In genomic region chr5:132829742-132830435, GRCh38 we compare ENCODE assay signal across 8 cellular contexts. TPM values are rescaled to one million over a fixed set of nuclear protein-coding genes. Genes with fewer than 3 reads are reported as not detected.
A peak's percentile ranks its signal among the peaks of the same experiment; 100 is the strongest.
DNase-seq lines count a peak whose midpoint lies in the region; ATAC-seq and TF ChIP-seq lines count a peak whose summit lies in the region.

No MANE protein-coding gene starts in this region.

- peaks cover 11% of the 10 kb centered on the region for H3K4me1 Mint-ChIP-seq in nephron progenitor cell

- H3K4me1 ChIP-seq in Peyer's patch, result peaks cover 0 to 20% (median 3%) of the 10 kb centered on the region in 4 donors

- peak overlapping the region; percentile 87 for H3K4me3 Mint-ChIP-seq in nephron progenitor cell

- H3K27ac ChIP-seq in Peyer's patch, result peak overlapping the region; percentile 73 to 93 (median 86)

- ATAC-seq in GM19467 (IDR thresholded peaks at IDR 0.05; ENCODE audit: unreplicated experiment), result peak; percentile 68

- no peaks in the 10 kb centered on the region for H3K9me3 ChIP-seq in Peyer's patch

- H3K36me3 ChIP-seq in Peyer's patch, result peaks cover 0 to 7% (median 0%) of the 10 kb centered on the region in 3 donors

- H3K4me3 ChIP-seq in Peyer's patch, result peak overlapping the region; percentile 55 to 84 (median 74)

- TF ChIP-seq CTCF in Peyer's patch (IDR thresholded peaks at IDR 0.05) (peak; percentile 43 to 96 (median 88)), nephron progenitor cell (IDR thresholded peaks at IDR 0.05) (peak; percentile 70)

- H3K27ac Mint-ChIP-seq in nephron progenitor cell, result no peak overlapping the region

- H3K27me3 ChIP-seq in Peyer's patch, result no peaks in the 10 kb centered on the region

- peaks cover 75% of the 10 kb centered on the region for H3K27me3 Mint-ChIP-seq in nephron progenitor cell (ENCODE audit: low read depth, poor library complexity)

- peak; percentile 20 to 41 for TF ChIP-seq POLR2A in Peyer's patch (IDR thresholded peaks at IDR 0.05)

- peaks cover 4% of the 10 kb centered on the region for H3K36me3 Mint-ChIP-seq in nephron progenitor cell (ENCODE audit: low read depth)

- DNase-seq in COLO668 (lab: John Stamatoyannopoulos, UW; ENCODE audit: unreplicated experiment) (peak; percentile 80), HS-5 (ENCODE audit: low read depth) (peak; percentile 44), Peyer's patch (peak; percentile 59 to 92 (median 92)), fibroblast of peridontal ligament (ENCODE audit: extremely low read depth) (peak; percentile 49), nephron progenitor cell (peak; percentile 84), stromal cell of bone marrow (ENCODE audit: low read depth) (peak; percentile 30)
- peak; percentile 33 to 58 for DNase-seq in activated T-helper 1 cell treated with anti-CD3 and anti-CD28 coated beads, Interleukin-2, amount 50 U/mL, for 16 hours (ENCODE audit: low read depth in 1 of 2, low spot score in 1 of 2)

- no peaks in the 10 kb centered on the region for H3K9me3 Mint-ChIP-seq in nephron progenitor cell

RNA-seq across cellular contexts. Expression of gene SHROOM1, which starts 0.6 kb away (rescaled TPM):
- 100 to 1,000 TPM in 2 of 4 donors, 10 to 100 TPM in 2; 14.9 to 200 (median 95.3) TPM for total RNA-seq in Peyer's patch

RNA-seq across cellular contexts. Expression of gene SOWAHA, which starts 16.8 kb away (rescaled TPM):
- 100 to 1,000 TPM in 2 of 4 donors, 10 to 100 TPM in 2; 13.2 to 128 (median 97.5) TPM for total RNA-seq in Peyer's patch

RNA-seq across cellular contexts. Expression of gene GDF9, which starts 36.4 kb away (rescaled TPM):
- total RNA-seq in Peyer's patch, result under 1 TPM in 1 of 4 donors, not detected in 3; 0.66 TPM

RNA-seq across cellular contexts. Expression of gene UQCRQ, which starts 36.6 kb away (rescaled TPM):
- 100 to 1,000 TPM in 3 of 4 donors, 10 to 100 TPM in 1; 71.8 to 366 (median 196) TPM for total RNA-seq in Peyer's patch

RNA-seq across cellular contexts. Expression of gene LEAP2, which starts 43.6 kb away (rescaled TPM):
- 10 to 100 TPM in 2 of 4 donors, 1 to 10 TPM in 1, not detected in 1; 7.2 to 29.9 (median 20.1) TPM for total RNA-seq in Peyer's patch

Comparison
In these comparisons a context has a peak if more than half of its experiments do, and no peak if none do; other contexts are left out.
1. Peak in every context shown above with its lines: DNase-seq, ATAC-seq, H3K4me3 ChIP-seq and H3K27ac ChIP-seq.
2. DNase-seq: peak in every context shown above with its lines; median percentile 92 in Peyer's patch; 84 in nephron progenitor cell; 80 in COLO668; 49 in fibroblast of peridontal ligament; 46 in activated T-helper 1 cell treated with anti-CD3 and anti-CD28 coated beads, Interleukin-2, amount 50 U/mL, for 16 hours; 44 in HS-5; 30 in stromal cell of bone marrow.